In genomic region chr1:23967871-23968270, GRCh38 we compare ENCODE assay signal across 22 cellular contexts. TPM values are rescaled to one million over a fixed set of nuclear protein-coding genes. Genes with fewer than 3 reads are reported as not detected.
A peak's percentile ranks its signal among the peaks of the same experiment; 100 is the strongest.
DNase-seq lines count a peak whose midpoint lies in the region; ATAC-seq and TF ChIP-seq lines count a peak whose summit lies in the region.
"Had no signal": no experiment of that assay in that cellular context is flagged by ENCODE, and none has a peak within 500 bp of the region (broad histone marks: within the 10 kb centered on the region; RNA-seq: fewer than 3 reads in every experiment).

No MANE protein-coding gene starts in this region.

- peaks cover 4 to 46% of the 10 kb centered on the region in 2 donors for H3K36me3 Mint-ChIP-seq in activated T-cell treated with anti-CD3 and anti-CD28 coated beads, Interleukin-2, amount 50 U/mL, for 72 hours (ENCODE audit: insufficient read depth in 2 of 2)
- H3K36me3 Mint-ChIP-seq in activated T-cell treated with anti-CD3 and anti-CD28 coated beads, Interleukin-2, amount 50 U/mL, for 4 hours (ENCODE audit: insufficient read depth): peaks cover 55% of the 10 kb centered on the region
- H3K36me3 Mint-ChIP-seq in central memory CD8-positive, alpha-beta T cell (ENCODE audit: insufficient read depth): peaks cover 57% of the 10 kb centered on the region

- peaks cover 46% of the 10 kb centered on the region for H3K79me2 ChIP-seq in smooth muscle cell (ENCODE audit: low read depth)

- peaks cover 72% of the 10 kb centered on the region for H3K4me1 Mint-ChIP-seq in activated T-cell treated with anti-CD3 and anti-CD28 coated beads, Interleukin-2, amount 50 U/mL, for 72 hours (ENCODE audit: low read depth)
- peaks cover 46% of the 10 kb centered on the region for H3K4me1 Mint-ChIP-seq in activated T-cell treated with anti-CD3 and anti-CD28 coated beads, Interleukin-2, amount 50 U/mL, for 4 hours (ENCODE audit: low read depth)
- peaks cover 23% of the 10 kb centered on the region for H3K4me1 Mint-ChIP-seq in central memory CD8-positive, alpha-beta T cell
- H3K4me1 Mint-ChIP-seq: H9 had no signal

- H3K4me3 ChIP-seq in Panc1 (ENCODE audit: low read depth in 2 of 2, low read length in 2 of 2): no peak overlapping the region
- no peak overlapping the region for H3K4me3 ChIP-seq in smooth muscle cell
- no peak overlapping the region for H3K4me3 ChIP-seq in upper lobe of left lung
- H3K4me3 ChIP-seq: lung, pancreas had no signal

- H3K36me3 ChIP-seq in Panc1 (ENCODE audit: control insufficient read depth, insufficient read depth, low read length) (peaks cover 65% of the 10 kb centered on the region), smooth muscle cell (ENCODE audit: low read depth) (peaks cover 22% of the 10 kb centered on the region), upper lobe of left lung (peaks cover 6 to 83% (median 30%) of the 10 kb centered on the region in 4 donors)

- peaks cover 63% of the 10 kb centered on the region for H3F3A ChIP-seq in smooth muscle cell (ENCODE audit: low read depth)

- no peaks in the 10 kb centered on the region for H3K27me3 Mint-ChIP-seq in activated T-cell treated with anti-CD3 and anti-CD28 coated beads, Interleukin-2, amount 50 U/mL, for 72 hours (ENCODE audit: low read depth)
- no peaks in the 10 kb centered on the region for H3K27me3 Mint-ChIP-seq in activated T-cell treated with anti-CD3 and anti-CD28 coated beads, Interleukin-2, amount 50 U/mL, for 4 hours (ENCODE audit: low read depth)
- H3K27me3 Mint-ChIP-seq in central memory CD8-positive, alpha-beta T cell: no peaks in the 10 kb centered on the region

- TF ChIP-seq POLR2A in upper lobe of left lung (IDR thresholded peaks at IDR 0.05): no peak

- TF ChIP-seq CTCF in Panc1 (IDR thresholded peaks at IDR 0.05) (no peak), smooth muscle cell (IDR thresholded peaks at IDR 0.05; ENCODE audit: borderline replicate concordance, insufficient read depth, poor library complexity, severe bottlenecking) (no peak), upper lobe of left lung (IDR thresholded peaks at IDR 0.05) (no peak)

- peaks cover 88% of the 10 kb centered on the region for H4K20me1 ChIP-seq in smooth muscle cell (ENCODE audit: low read depth)

- H3K27me3 ChIP-seq in Panc1 (ENCODE audit: control insufficient read depth, insufficient read depth, low read length) (no peaks in the 10 kb centered on the region), smooth muscle cell (ENCODE audit: low read depth) (no peaks in the 10 kb centered on the region), upper lobe of left lung (no peaks in the 10 kb centered on the region)
- H3K27me3 ChIP-seq: foreskin keratinocyte, pancreas had no signal

- H3K27ac ChIP-seq in Panc1 (ENCODE audit: low read length) (peak overlapping the region; percentile 63; the same call in 1 of the 2 replicates), smooth muscle cell (ENCODE audit: low read depth) (peak overlapping the region; percentile 33), upper lobe of left lung (no peak overlapping the region)
- H3K27ac ChIP-seq: foreskin keratinocyte, pancreas had no signal

- peak overlapping the region; percentile 81 for H3K27ac Mint-ChIP-seq in activated T-cell treated with anti-CD3 and anti-CD28 coated beads, Interleukin-2, amount 50 U/mL, for 72 hours
- peak overlapping the region; percentile 26 for H3K27ac Mint-ChIP-seq in central memory CD8-positive, alpha-beta T cell (ENCODE audit: low read depth)

- POLR2A ChIA-PET in Panc1 (lab: Charles Lee): no interaction called here

- H3K4me1 ChIP-seq in Panc1 (ENCODE audit: control insufficient read depth, insufficient read depth, low read length) (peaks cover 48% of the 10 kb centered on the region), smooth muscle cell (ENCODE audit: low read depth) (no peaks in the 10 kb centered on the region), upper lobe of left lung (peaks cover 18 to 24% (median 22%) of the 10 kb centered on the region in 4 donors)
- H3K4me1 ChIP-seq: foreskin keratinocyte had no signal

- in situ Hi-C loops in Panc1 (cut with HindIII; ENCODE audit: low pct_unique_long_range_greater_than_20kb, low sequenced_read_pairs): loop anchor here (10.0 kb wide), 1 partner anchor 57 kb away; no protein-coding TSS in a partner anchor

- no peak for ATAC-seq in activated T-cell treated with anti-CD3 and anti-CD28 coated beads, Interleukin-2, amount 50 U/mL, for 72 hours (replicated peaks in 1 of 2)
- no peak for ATAC-seq in activated T-cell treated with anti-CD3 and anti-CD28 coated beads, Interleukin-2, amount 50 U/mL, for 4 hours
- ATAC-seq in Panc1 (no peak), GM19023 (IDR thresholded peaks at IDR 0.05; ENCODE audit: unreplicated experiment) (no peak), upper lobe of left lung (ENCODE audit: low FRiP score in 2 of 2) (no peak)
- no peak for ATAC-seq in central memory CD8-positive, alpha-beta T cell (replicated peaks; ENCODE audit: extremely low read depth, poor library complexity, severe bottlenecking)
- ATAC-seq: foreskin keratinocyte, pancreas, sciatic nerve had no signal

- CTCF ChIA-PET in Panc1 (lab: Charles Lee): interaction anchor here (0.6 to 0.7 kb wide), 2 partner anchors 16 to 53 kb away, joined by 5 to 8 read pairs; no protein-coding TSS in a partner anchor

- peak overlapping the region in 1 of 2 donors; percentile 48 for H3K4me3 Mint-ChIP-seq in activated T-cell treated with anti-CD3 and anti-CD28 coated beads, Interleukin-2, amount 50 U/mL, for 72 hours
- H3K4me3 Mint-ChIP-seq in activated T-cell treated with anti-CD3 and anti-CD28 coated beads, Interleukin-2, amount 50 U/mL, for 4 hours: no peak overlapping the region
- H3K4me3 Mint-ChIP-seq in central memory CD8-positive, alpha-beta T cell: no peak overlapping the region
- H3K4me3 Mint-ChIP-seq: H9 had no signal

- H2AFZ ChIP-seq in smooth muscle cell (ENCODE audit: low read depth): no peak overlapping the region

- no peak for TF ChIP-seq EP300 in upper lobe of left lung (IDR thresholded peaks at IDR 0.05)

- H3K9me3 ChIP-seq in Panc1 (ENCODE audit: control insufficient read depth, insufficient read depth, low read depth, low read length) (no peaks in the 10 kb centered on the region), smooth muscle cell (replicated peaks; ENCODE audit: low read depth) (no peaks in the 10 kb centered on the region), upper lobe of left lung (no peaks in the 10 kb centered on the region)
- H3K9me3 ChIP-seq: pancreas had no signal

- H3K4me2 ChIP-seq in smooth muscle cell: no peak overlapping the region

- H3K9me3 Mint-ChIP-seq in activated T-cell treated with anti-CD3 and anti-CD28 coated beads, Interleukin-2, amount 50 U/mL, for 72 hours: no peaks in the 10 kb centered on the region
- no peaks in the 10 kb centered on the region for H3K9me3 Mint-ChIP-seq in activated T-cell treated with anti-CD3 and anti-CD28 coated beads, Interleukin-2, amount 50 U/mL, for 4 hours
- H3K9me3 Mint-ChIP-seq in central memory CD8-positive, alpha-beta T cell: no peaks in the 10 kb centered on the region
- H3K9me3 Mint-ChIP-seq: H9 had no signal

- no peak overlapping the region for H3K9ac ChIP-seq in smooth muscle cell (ENCODE audit: low read depth)

- no TSS peak for BruUV-seq in Panc1 (replicated peaks; lab: Mats Ljungman, UMichigan)

- DNase-seq in activated T-cell treated with anti-CD3 and anti-CD28 coated beads, Interleukin-2, amount 50 U/mL, for 72 hours: no peak
- DNase-seq in activated T-cell treated with anti-CD3 and anti-CD28 coated beads, Interleukin-2, amount 50 U/mL, for 4 hours: no peak
- DNase-seq in Panc1 (ENCODE audit: low read depth, low spot score): no peak
- no peak for DNase-seq in central memory CD8-positive, alpha-beta T cell (ENCODE audit: low spot score in 2 of 2)
- no peak for DNase-seq in smooth muscle cell (lab: John Stamatoyannopoulos, UW; ENCODE audit: unreplicated experiment)
- DNase-seq in amniotic stem cell (lab: John Stamatoyannopoulos, UW): no peak
- DNase-seq in upper lobe of left lung: no peak
- DNase-seq: amygdala; central memory CD4-positive, alpha-beta T cell; foreskin keratinocyte; H9; KG1; MV-4-11; NCI-H1694 treated with DMSO at 0.1 percent for 48 hours; NCI-H774; pancreas; SHP77 treated with DMSO at 0.1 percent for 48 hours had no signal

- 73% methylated on average over 2 of the region's 2 CpGs for WGBS in smooth muscle cell (ENCODE audit: low lambda C conversion rate)
- 58 to 64% methylated on average over 2 of the region's 2 CpGs for WGBS in upper lobe of left lung, 2 donors

- intact Hi-C loops in Panc1 (cut with micrococcal nuclease; ENCODE audit: unreplicated experiment): no loop called here

RNA-seq across cellular contexts. Expression of gene PNRC2, which starts 8.2 kb away (rescaled TPM):
- 100 to 1,000 TPM; 187 to 196 TPM for total RNA-seq in activated T-cell treated with anti-CD3 and anti-CD28 coated beads, Interleukin-2, amount 50 U/mL, for 72 hours
- total RNA-seq in activated T-cell treated with anti-CD3 and anti-CD28 coated beads, Interleukin-2, amount 50 U/mL, for 4 hours: 100 to 1,000 TPM; 168 to 179 (median 168) TPM
- 97.4 TPM for total RNA-seq in Panc1 (2021; ENCODE audit: unreplicated experiment)
- 54.1 TPM for polyA plus RNA-seq in Panc1 (2012; ENCODE audit: insufficient read length)
- 77.8 and 98.5 TPM in 2 replicates for total RNA-seq in smooth muscle cell
- polyA plus RNA-seq in smooth muscle cell: 53.3 and 55.8 TPM in 2 replicates
- 100 to 1,000 TPM; 101 to 892 (median 139) TPM for total RNA-seq in upper lobe of left lung

RNA-seq across cellular contexts. Expression of gene SRSF10, which starts 12.3 kb away (rescaled TPM):
- total RNA-seq in activated T-cell treated with anti-CD3 and anti-CD28 coated beads, Interleukin-2, amount 50 U/mL, for 72 hours: 100 to 1,000 TPM; 217 to 264 TPM
- 100 to 1,000 TPM; 238 to 250 (median 241) TPM for total RNA-seq in activated T-cell treated with anti-CD3 and anti-CD28 coated beads, Interleukin-2, amount 50 U/mL, for 4 hours
- total RNA-seq in Panc1 (2021; ENCODE audit: unreplicated experiment): 137 TPM
- 80.1 TPM for polyA plus RNA-seq in Panc1 (2012; ENCODE audit: insufficient read length)
- 93.7 and 111 TPM in 2 replicates for total RNA-seq in smooth muscle cell
- 86.8 and 87.1 TPM in 2 replicates for polyA plus RNA-seq in smooth muscle cell
- 100 to 1,000 TPM in 2 of 6 donors, 10 to 100 TPM in 4; 66.3 to 187 (median 88.7) TPM for total RNA-seq in upper lobe of left lung

RNA-seq across cellular contexts. Expression of gene CNR2, which starts 54.7 kb away (rescaled TPM):
- total RNA-seq in activated T-cell treated with anti-CD3 and anti-CD28 coated beads, Interleukin-2, amount 50 U/mL, for 72 hours: under 1 TPM; 0.35 to 0.72 TPM
- under 1 TPM; 0.05 to 0.24 (median 0.10) TPM for total RNA-seq in activated T-cell treated with anti-CD3 and anti-CD28 coated beads, Interleukin-2, amount 50 U/mL, for 4 hours
- total RNA-seq in Panc1 (2021; ENCODE audit: unreplicated experiment) (not detected), smooth muscle cell (not detected in 2 replicates), upper lobe of left lung (under 1 TPM in 4 of 6 donors, not detected in 2; 0.13 to 0.59 (median 0.24) TPM)
- not detected for polyA plus RNA-seq in Panc1 (2012; ENCODE audit: insufficient read length)
- not detected in 2 replicates for polyA plus RNA-seq in smooth muscle cell
- total RNA-seq: epithelial cell of proximal tubule, foreskin keratinocyte, H9, pancreas had no signal
- polyA plus RNA-seq: foreskin keratinocyte, keratinocyte, pancreas had no signal

Comparison
In these comparisons a context has a peak if more than half of its experiments do, and no peak if none do; other contexts are left out.
1. H3K27ac ChIP-seq: peak in Panc1 (single experiment) and smooth muscle cell (single experiment); none in upper lobe of left lung (0 of 4).